Comparison of ENCODE assay signal across 27 cellular contexts in the genomic region with DNA sequence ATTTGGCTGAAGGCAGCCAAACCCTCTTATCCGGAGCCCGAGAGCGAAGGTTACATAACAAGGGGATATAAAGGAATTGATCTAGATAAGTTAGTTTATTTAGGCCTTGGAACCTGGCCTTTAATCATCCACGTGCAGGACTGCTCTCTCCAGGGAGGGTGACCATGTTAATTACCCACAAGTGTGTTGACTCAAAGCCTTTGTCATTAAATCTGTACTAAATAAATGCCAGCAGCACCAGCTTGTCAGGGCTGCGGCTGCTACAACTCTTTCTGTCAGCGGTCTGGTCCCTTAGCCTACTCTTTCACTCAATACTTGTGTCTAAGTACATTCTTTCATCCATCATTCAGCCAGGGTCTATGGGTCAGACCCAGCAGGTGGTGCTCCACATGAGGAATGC.
"Had no signal": no experiment of that assay in that cellular context is flagged by ENCODE, and none has a peak within 500 bp of the region (broad histone marks: within the 10 kb centered on the region; RNA-seq: fewer than 3 reads in every experiment).

No MANE protein-coding gene starts in this region.

- H3K27ac ChIP-seq: coronary artery, dorsolateral prefrontal cortex, epithelial cell of prostate, esophagus squamous epithelium, gastrocnemius medialis, heart right ventricle, left lung, lower lobe of right lung had no signal

- H3K27me3 ChIP-seq: dorsolateral prefrontal cortex, esophagus squamous epithelium, gastrocnemius medialis, heart right ventricle, left lung had no signal

- H3K4me3 ChIP-seq: coronary artery, dorsolateral prefrontal cortex, esophagus squamous epithelium, gastrocnemius medialis, heart right ventricle, left lung, lower lobe of right lung, mucosa of descending colon had no signal

- H3K4me1 Mint-ChIP-seq: mesothelial cell of epicardium had no signal

- H3K4me1 ChIP-seq: esophagus squamous epithelium, gastrocnemius medialis, heart right ventricle, left lung, lower lobe of right lung had no signal

- ATAC-seq: esophagus mucosa, gastrocnemius medialis, heart right ventricle, left cardiac atrium, left lung, left ventricle myocardium superior, lower lobe of right lung, mucosa of descending colon had no signal

- DNase-seq: dermis blood vessel endothelial cell; dorsolateral prefrontal cortex; effector CD4-positive, alpha-beta T cell; effector memory CD4-positive, alpha-beta T cell; erythroblast; esophagus squamous epithelium; foreskin fibroblast; foreskin melanocyte; gastrocnemius medialis; glutamatergic neuron; head of caudate nucleus; heart right ventricle; hippocampal formation; left cardiac atrium; left lung; left ventricle myocardium superior; lower lobe of right lung; mesenchymal stem cell; mucosa of descending colon; naive B cell had no signal

- H3K27me3 Mint-ChIP-seq: naive B cell had no signal

- FAIRE-seq: colon, islet of Langerhans, keratinocyte had no signal

- H3K4me3 Mint-ChIP-seq: mesothelial cell of epicardium, naive B cell had no signal
